In genomic region chr1:212226467-212226866, GRCh38 we compare ENCODE assay signal across 18 cellular contexts. TPM values are rescaled to one million over a fixed set of nuclear protein-coding genes. Genes with fewer than 3 reads are reported as not detected.
DNase-seq lines count a peak whose midpoint lies in the region; ATAC-seq, FAIRE-seq and TF ChIP-seq lines count a peak whose summit lies in the region.
"Had no signal": no experiment of that assay in that cellular context is flagged by ENCODE, and none has a peak within 500 bp of the region (broad histone marks: within the 10 kb centered on the region; RNA-seq: fewer than 3 reads in every experiment).

No MANE protein-coding gene starts in this region.

- H3K9me3 Mint-ChIP-seq in nephron, result no peaks in the 10 kb centered on the region
- H3K9me3 Mint-ChIP-seq: activated B cell treated with CpG ODN at 0.5 μM for 24 hours had no signal

- peaks cover 19% of the 10 kb centered on the region for H3K4me1 Mint-ChIP-seq in nephron

- WGBS in body of pancreas, 2 donors, result 31 to 48% methylated on average over 3 of the region's 3 CpGs

- FAIRE-seq in GM18507 (lab: Jason Lieb, UNC), result peak; percentile 24
- FAIRE-seq: astrocyte, colon, keratinocyte had no signal

- no peak for ATAC-seq in body of pancreas
- ATAC-seq in left colon, result no peak

- TF ChIP-seq POLR2A in body of pancreas (IDR thresholded peaks at IDR 0.05), result no peak

- peaks cover 0 to 7% (median 3%) of the 10 kb centered on the region in 11 experiments; a peak in 7 of 22 replicates for H3K9me3 ChIP-seq in BLaER1 treated with 17β-estradiol and CSF1 and Interleukin-3, amounts not matched to agents 10 nM and 100 nM (replicated peaks in 1 of 11)
- H3K9me3 ChIP-seq in body of pancreas, result no peaks in the 10 kb centered on the region
- H3K9me3 ChIP-seq: uterus had no signal

- peak overlapping the region in 1 of 10 experiments; percentile 16; a peak in 1 of 20 replicates for H3K4me3 ChIP-seq in BLaER1 treated with 17β-estradiol and CSF1 and Interleukin-3, amounts not matched to agents 10 nM and 100 nM
- H3K4me3 ChIP-seq in body of pancreas, result no peak overlapping the region
- H3K4me3 ChIP-seq: hepatocyte, uterus had no signal

- no peaks in the 10 kb centered on the region for H4K20me1 ChIP-seq in BLaER1 treated with 17β-estradiol and CSF1 and Interleukin-3, amounts not matched to agents 10 nM and 100 nM

- H3K27me3 ChIP-seq in BLaER1 treated with 17β-estradiol and CSF1 and Interleukin-3, amounts not matched to agents 10 nM and 100 nM, result no peaks in the 10 kb centered on the region
- no peaks in the 10 kb centered on the region for H3K27me3 ChIP-seq in body of pancreas
- H3K27me3 ChIP-seq: hepatocyte, uterus had no signal

- no peaks in the 10 kb centered on the region for H3K36me3 Mint-ChIP-seq in nephron (ENCODE audit: low read depth)

- no peak for TF ChIP-seq CTCF in body of pancreas (IDR thresholded peaks at IDR 0.05)
- TF ChIP-seq CTCF in nephron (IDR thresholded peaks at IDR 0.05; ENCODE audit: unreplicated experiment in 3 of 3), result no peak

- DNase-seq in GM18507 (ENCODE audit: extremely low spot score, insufficient read length, low read depth), result no peak
- no peak for DNase-seq in body of pancreas
- DNase-seq in D341Med (ENCODE audit: low spot score), result no peak
- no peak for DNase-seq in NCI-H1436 treated with DMSO at 0.1 percent for 48 hours (lab: John Stamatoyannopoulos, UW)
- no peak for DNase-seq in left colon
- DNase-seq: activated B cell treated with CpG ODN at 0.5 μM for 24 hours; activated CD8-positive, alpha-beta memory T cell treated with anti-CD3 and anti-CD28 coated beads, Interleukin-2, amount 50 U/mL, for 48 hours; activated naive CD4-positive, alpha-beta T cell; GF-D8; NCI-H510A treated with DMSO at 0.1 percent for 48 hours; SHP77 treated with DMSO at 0.1 percent for 48 hours; uterus had no signal

- peak overlapping the region; percentile 71 to 86 (median 76) for H3K4me2 ChIP-seq in BLaER1 treated with 17β-estradiol and CSF1 and Interleukin-3, amounts not matched to agents 10 nM and 100 nM
- H3K4me2 ChIP-seq: hepatocyte had no signal

- peaks cover 11% of the 10 kb centered on the region for H3K27me3 Mint-ChIP-seq in nephron (ENCODE audit: low read depth)

- no peak overlapping the region for H3K4me3 Mint-ChIP-seq in nephron
- H3K4me3 Mint-ChIP-seq: activated B cell treated with CpG ODN at 0.5 μM for 24 hours had no signal

- peaks cover 17 to 43% (median 33%) of the 10 kb centered on the region in 10 experiments for H3K4me1 ChIP-seq in BLaER1 treated with 17β-estradiol and CSF1 and Interleukin-3, amounts not matched to agents 10 nM and 100 nM
- H3K4me1 ChIP-seq in body of pancreas, result peaks cover 60% of the 10 kb centered on the region
- H3K4me1 ChIP-seq: uterus had no signal

- intact Hi-C loops in body of pancreas (cut with DNase I), result no loop called here
- intact Hi-C loops in left colon (cut with DNase I, micrococcal nuclease), result no loop called here

- no peaks in the 10 kb centered on the region for H3K36me3 ChIP-seq in BLaER1 treated with 17β-estradiol and CSF1 and Interleukin-3, amounts not matched to agents 10 nM and 100 nM
- H3K36me3 ChIP-seq in body of pancreas (replicated peaks in 1 of 2; ENCODE audit: insufficient read depth in 1 of 2, low read depth in 2 of 2), result no peaks in the 10 kb centered on the region
- H3K36me3 ChIP-seq: uterus had no signal

- H3K9ac ChIP-seq in BLaER1 treated with 17β-estradiol and CSF1 and Interleukin-3, amounts not matched to agents 10 nM and 100 nM, result peak overlapping the region in 6 of 11 experiments; percentile 5 to 68 (median 54); a peak in 11 of 22 replicates

- H3K27ac Mint-ChIP-seq in nephron, result peak overlapping the region; percentile 5 to 67 (median 57)
- H3K27ac Mint-ChIP-seq: activated B cell treated with CpG ODN at 0.5 μM for 24 hours had no signal

- peak overlapping the region in 7 of 11 experiments; percentile 50 to 70 (median 68); a peak in 14 of 22 replicates for H3K27ac ChIP-seq in BLaER1 treated with 17β-estradiol and CSF1 and Interleukin-3, amounts not matched to agents 10 nM and 100 nM
- H3K27ac ChIP-seq in body of pancreas, result peak overlapping the region in 3 of 4 donors; percentile 46 to 61 (median 55)
- H3K27ac ChIP-seq: hepatocyte, uterus had no signal

RNA-seq across cellular contexts. Expression of gene PPP2R5A, which starts 58.7 kb away (rescaled TPM):
- total RNA-seq in body of pancreas, result 10 to 100 TPM; 30.3 to 32.7 TPM
- 10 to 100 TPM; 61.0 to 69.5 TPM for total RNA-seq in left colon
